8 cellular contexts compared by ENCODE assay signal in the genomic region with DNA sequence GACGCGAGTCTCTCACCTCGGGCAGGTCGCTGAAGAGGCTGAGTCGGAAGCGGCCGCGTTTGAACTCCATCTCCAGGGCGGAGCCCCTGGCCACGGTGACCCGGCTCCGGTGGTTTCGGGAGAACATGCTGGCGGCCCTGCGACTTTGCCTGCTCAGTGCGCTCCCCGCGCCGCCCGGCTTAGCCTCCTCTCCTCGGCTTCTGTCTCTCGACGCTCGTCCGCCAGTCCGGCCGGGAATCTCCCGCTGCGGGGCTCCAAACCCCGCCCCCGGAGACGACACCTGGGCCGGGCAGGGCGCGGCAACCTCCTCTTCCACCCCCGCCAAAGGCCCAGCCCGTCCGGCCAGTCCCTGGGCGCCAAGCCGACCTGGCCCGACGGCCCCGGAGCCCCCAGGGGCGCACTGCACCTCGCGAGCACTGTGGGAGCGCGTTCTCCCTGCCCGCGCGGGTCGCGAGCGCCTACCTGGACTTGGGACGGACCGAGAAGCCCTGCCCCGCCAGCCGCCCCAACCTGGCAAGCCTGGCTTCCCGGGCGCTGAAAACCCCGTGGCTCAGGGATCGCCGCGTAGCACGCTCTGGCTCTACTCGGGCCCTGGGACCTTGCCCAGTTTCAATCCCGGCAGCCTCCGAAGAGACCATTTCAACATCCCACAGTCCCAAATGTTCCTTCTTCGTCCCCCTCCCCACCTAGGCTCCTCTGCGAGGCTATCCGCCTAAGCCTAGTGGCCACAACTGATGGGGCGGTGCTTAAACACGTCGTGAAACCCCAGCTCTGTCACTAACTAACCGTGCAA. TPM values are rescaled to one million over a fixed set of nuclear protein-coding genes. Genes with fewer than 3 reads are reported as not detected.
DNase-seq lines count a peak whose midpoint lies in the region; ATAC-seq and TF ChIP-seq lines count a peak whose summit lies in the region.

TSS of gene RTKN (minus strand) at position 248 of the 793 bp plus-strand sequence. CDS start at position 127, 121 bp downstream.

- CTCF ChIA-PET in AG04450 (lab: Charles Lee): no interaction called here

- TF ChIP-seq CTCF in AG04450 (IDR thresholded peaks at IDR 0.05; ENCODE audit: low read depth, low read length) (no peak), breast epithelium (IDR thresholded peaks at IDR 0.05) (no peak), kidney epithelial cell (IDR thresholded peaks at IDR 0.05; ENCODE audit: insufficient read depth, low read length, poor library complexity, severe bottlenecking) (no peak)

- H3K27ac ChIP-seq in AG04450 (ENCODE audit: low read depth, low read length): no peak within 1 kb of the TSS
- H3K27ac ChIP-seq in breast epithelium: peak within 1 kb of the TSS; percentile 93 to 97

- peak; percentile 52 for TF ChIP-seq POLR2A in GM19099 (IDR thresholded peaks at IDR 0.05; ENCODE audit: extremely low read depth, insufficient read length, low read depth)
- no peak for TF ChIP-seq POLR2A in breast epithelium (IDR thresholded peaks at IDR 0.05)

- H3K9me3 ChIP-seq in AG04450 (ENCODE audit: control insufficient read depth, insufficient read depth, low read length) (peaks cover 11% of the 10 kb centered on the region; the same call in 1 of the 2 replicates), breast epithelium (no peaks in the 10 kb centered on the region)

- DNase-seq in AG04450 (ENCODE audit: low read depth, low spot score): no peak
- DNase-seq in NCI-H774 (lab: John Stamatoyannopoulos, UW): peak; percentile 60
- peak; percentile 79 to 82 for DNase-seq in breast epithelium (ENCODE audit: low spot score in 2 of 2)
- no peak for DNase-seq in kidney epithelial cell (ENCODE audit: low read depth)
- peak; percentile 57 for DNase-seq in stimulated activated naive CD8-positive, alpha-beta T cell treated with anti-CD3 and anti-CD28 coated beads, Interleukin-15, Interleukin-2, amounts not matched to agents 100 U/mL and 50 U/mL, for 24 hours
- DNase-seq in foreskin melanocyte: no peak

- no peak within 1 kb of the TSS for H3K4me3 ChIP-seq in AG04450 (ENCODE audit: low read depth, low read length)
- H3K4me3 ChIP-seq in breast epithelium: peak within 1 kb of the TSS; percentile 47 to 84 (median 60)
- peak within 1 kb of the TSS; percentile 72 for H3K4me3 ChIP-seq in kidney epithelial cell (ENCODE audit: low read depth, low read length)

- POLR2A ChIA-PET in AG04450 (lab: Yijun Ruan, JAX): no interaction called here

- ATAC-seq in stimulated activated naive CD8-positive, alpha-beta T cell treated with anti-CD3 and anti-CD28 coated beads, Interleukin-15, Interleukin-2, amounts not matched to agents 100 U/mL and 50 U/mL, for 24 hours: peak; percentile 4
- no peak for ATAC-seq in HG02973 (IDR thresholded peaks at IDR 0.05; ENCODE audit: unreplicated experiment)

- peaks cover 5 to 15% of the 10 kb centered on the region in 2 donors for H3K4me1 ChIP-seq in breast epithelium

- intact Hi-C loops in breast epithelium (cut with DNase I; ENCODE audit: low total_unique reads): no loop called here

- peaks cover 22% of the 10 kb centered on the region for H3K27me3 ChIP-seq in AG04450 (ENCODE audit: control insufficient read depth, insufficient read depth, low read length)
- no peaks in the 10 kb centered on the region for H3K27me3 ChIP-seq in breast epithelium
- H3K27me3 ChIP-seq in kidney epithelial cell (ENCODE audit: control insufficient read depth, insufficient read depth, low read length): no peaks in the 10 kb centered on the region

- H3K36me3 ChIP-seq in breast epithelium (no peaks in the 10 kb centered on the region), kidney epithelial cell (ENCODE audit: control insufficient read depth, insufficient read depth, low read length) (no peaks in the 10 kb centered on the region)

RNA-seq across cellular contexts. Expression of gene RTKN, which starts in this region (rescaled TPM):
- polyA plus RNA-seq in AG04450 (2011; rRNA removed): 12.6 and 12.7 TPM in 2 replicates
- polyA minus RNA-seq in AG04450 (2011; rRNA and poly(A)+ RNA removed): 13.4 and 20.7 TPM in 2 replicates
- total RNA-seq in breast epithelium: 10 to 100 TPM in 2 of 3 donors, 1 to 10 TPM in 1; 9.3 to 49.9 (median 36.7) TPM
- total RNA-seq in kidney epithelial cell: 88.4 and 103 TPM in 2 replicates

Comparison
In these comparisons a context has a peak if more than half of its experiments do, and no peak if none do; other contexts are left out.
1. DNase-seq: peak in NCI-H774 (single experiment), breast epithelium (2 of 2) and stimulated activated naive CD8-positive, alpha-beta T cell treated with anti-CD3 and anti-CD28 coated beads, Interleukin-15, Interleukin-2, amounts not matched to agents 100 U/mL and 50 U/mL, for 24 hours (single experiment); none in AG04450 (single experiment), kidney epithelial cell (single experiment) and foreskin melanocyte (single experiment).